ENCODE assay signal across 1 cellular context in genomic region chr6:90739339-90739738, GRCh38.
TF ChIP-seq lines count a peak whose summit lies in the region.

No MANE protein-coding gene starts in this region.

TF ChIP-seq in GM23338, 12 proteins besides CTCF, POLR2A, EP300 and RAD21 (continued from another document):
- no peak for TF ChIP-seq REST (IDR thresholded peaks at IDR 0.05; ENCODE audit: unreplicated experiment)
- no peak for TF ChIP-seq EZH2 (IDR thresholded peaks at IDR 0.05; ENCODE audit: low read depth, unreplicated experiment)
- no peak for TF ChIP-seq NANOG (IDR thresholded peaks at IDR 0.05; ENCODE audit: borderline replicate concordance)
